13 cellular contexts compared by ENCODE assay signal in the genomic region with DNA sequence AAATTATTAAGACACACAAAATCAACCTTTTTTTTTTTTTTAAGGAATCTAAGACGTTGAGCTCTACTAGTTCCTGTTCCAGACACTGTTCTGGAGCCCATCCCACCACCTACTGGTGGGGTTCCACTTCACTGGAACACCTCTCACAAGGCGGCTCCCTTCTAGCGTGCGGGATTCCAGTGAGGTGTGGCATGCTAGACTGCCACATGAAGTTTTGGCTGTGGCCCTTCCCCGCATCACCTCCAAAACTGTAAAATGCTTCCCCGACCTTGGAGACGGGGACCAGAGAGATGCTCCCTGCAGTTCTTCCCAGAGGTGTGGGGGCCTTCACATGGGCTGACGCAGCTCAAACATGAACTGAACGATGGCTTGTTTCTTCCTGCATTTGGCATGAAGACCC. TPM values are rescaled to one million over a fixed set of nuclear protein-coding genes. Genes with fewer than 3 reads are reported as not detected.
DNase-seq lines count a peak whose midpoint lies in the region; ATAC-seq and TF ChIP-seq lines count a peak whose summit lies in the region.
"Had no signal": no experiment of that assay in that cellular context is flagged by ENCODE, and none has a peak within 500 bp of the region (broad histone marks: within the 10 kb centered on the region; RNA-seq: fewer than 3 reads in every experiment).

No MANE protein-coding gene starts in this region.

- TF ChIP-seq CTCF in C4-2B (conservative IDR thresholded peaks at IDR 0.05) = no peak
- no peak for TF ChIP-seq CTCF in RWPE1 (conservative IDR thresholded peaks at IDR 0.05; ENCODE audit: low read depth)
- TF ChIP-seq CTCF in gastroesophageal sphincter (IDR thresholded peaks at IDR 0.05) = no peak

- H3K4me3 Mint-ChIP-seq in stimulated activated effector memory CD8-positive, alpha-beta T cell treated with anti-CD3 and anti-CD28 coated beads, Interleukin-12 subunit alpha, Interleukin-12 subunit beta, amount 100 ng/mL, for 72 hours = peak overlapping the region; percentile 89

- TF ChIP-seq EP300 in gastroesophageal sphincter (IDR thresholded peaks at IDR 0.05) = no peak

- no peaks in the 10 kb centered on the region for H3K27me3 ChIP-seq in gastroesophageal sphincter
- H3K27me3 ChIP-seq: SJSA1 had no signal

- H3K36me3 ChIP-seq in gastroesophageal sphincter = no peaks in the 10 kb centered on the region
- H3K36me3 ChIP-seq: SJSA1 had no signal

- peaks cover 96% of the 10 kb centered on the region for H3K4me1 Mint-ChIP-seq in stimulated activated effector memory CD8-positive, alpha-beta T cell treated with anti-CD3 and anti-CD28 coated beads, Interleukin-12 subunit alpha, Interleukin-12 subunit beta, amount 100 ng/mL, for 72 hours

- DNase-seq in RWPE1 (ENCODE audit: low spot score) = no peak
- no peak for DNase-seq in stimulated activated effector memory CD8-positive, alpha-beta T cell treated with anti-CD3 and anti-CD28 coated beads, Interleukin-12 subunit alpha, Interleukin-12 subunit beta, amount 100 ng/mL, for 72 hours (ENCODE audit: low spot score in 2 of 2)
- DNase-seq in NCI-H526 (lab: John Stamatoyannopoulos, UW) = no peak
- DNase-seq in SHP77 (lab: John Stamatoyannopoulos, UW) = no peak
- DNase-seq: hippocampal formation, nucleus accumbens, trophoblast cell had no signal

- no peaks in the 10 kb centered on the region for H3K9me3 Mint-ChIP-seq in stimulated activated effector memory CD8-positive, alpha-beta T cell treated with anti-CD3 and anti-CD28 coated beads, Interleukin-12 subunit alpha, Interleukin-12 subunit beta, amount 100 ng/mL, for 72 hours

- ATAC-seq in gastroesophageal sphincter (no peak), HG03442 (IDR thresholded peaks at IDR 0.05; ENCODE audit: unreplicated experiment) (no peak), GM19455 (IDR thresholded peaks at IDR 0.05; ENCODE audit: unreplicated experiment) (no peak)
- ATAC-seq in stimulated activated effector memory CD8-positive, alpha-beta T cell treated with anti-CD3 and anti-CD28 coated beads, Interleukin-12 subunit alpha, Interleukin-12 subunit beta, amount 100 ng/mL, for 72 hours = no peak

- H3K4me3 ChIP-seq in gastroesophageal sphincter = no peak overlapping the region
- H3K4me3 ChIP-seq: SJSA1, smooth muscle cell had no signal

- H3K36me3 Mint-ChIP-seq in stimulated activated effector memory CD8-positive, alpha-beta T cell treated with anti-CD3 and anti-CD28 coated beads, Interleukin-12 subunit alpha, Interleukin-12 subunit beta, amount 100 ng/mL, for 72 hours = peaks cover 22% of the 10 kb centered on the region

- peaks cover 6 to 98% (median 62%) of the 10 kb centered on the region in 3 donors for H3K4me1 ChIP-seq in gastroesophageal sphincter

- peak overlapping the region; percentile 80 for H3K27ac ChIP-seq in C4-2B
- H3K27ac ChIP-seq in RWPE1 = peak overlapping the region; percentile 29
- H3K27ac ChIP-seq in gastroesophageal sphincter = peak overlapping the region in 3 of 4 donors; percentile 90 to 93 (median 92)
- H3K27ac ChIP-seq: SJSA1 had no signal

- H3K9me3 ChIP-seq in gastroesophageal sphincter = no peaks in the 10 kb centered on the region
- H3K9me3 ChIP-seq: SJSA1 had no signal

- POLR2A ChIA-PET in RWPE1 (lab: Yijun Ruan, JAX; ENCODE audit: low non-redundant PET) = no interaction called here

- no peak for TF ChIP-seq POLR2A in gastroesophageal sphincter (IDR thresholded peaks at IDR 0.05)

- WGBS in gastroesophageal sphincter (ENCODE audit: low coverage in 1 of 2), 2 donors = 14 to 94% methylated on average over 1 to 7 of the region's 9 CpGs

- peak overlapping the region; percentile 92 for H3K27ac Mint-ChIP-seq in stimulated activated effector memory CD8-positive, alpha-beta T cell treated with anti-CD3 and anti-CD28 coated beads, Interleukin-12 subunit alpha, Interleukin-12 subunit beta, amount 100 ng/mL, for 72 hours

- CTCF ChIA-PET in RWPE1 (lab: Yijun Ruan, JAX) = no interaction called here

RNA-seq across cellular contexts. Expression of a gene that starts 12.6 kb away (rescaled TPM):
- total RNA-seq in gastroesophageal sphincter = 10 to 100 TPM; 24.5 to 33.0 (median 30.2) TPM

Comparison
In these comparisons a context has a peak if more than half of its experiments do, and no peak if none do; other contexts are left out.
1. H3K27ac ChIP-seq: peak in every context shown above with its lines; median percentile 92 in gastroesophageal sphincter; 80 in C4-2B; 29 in RWPE1.